In the genomic region with DNA sequence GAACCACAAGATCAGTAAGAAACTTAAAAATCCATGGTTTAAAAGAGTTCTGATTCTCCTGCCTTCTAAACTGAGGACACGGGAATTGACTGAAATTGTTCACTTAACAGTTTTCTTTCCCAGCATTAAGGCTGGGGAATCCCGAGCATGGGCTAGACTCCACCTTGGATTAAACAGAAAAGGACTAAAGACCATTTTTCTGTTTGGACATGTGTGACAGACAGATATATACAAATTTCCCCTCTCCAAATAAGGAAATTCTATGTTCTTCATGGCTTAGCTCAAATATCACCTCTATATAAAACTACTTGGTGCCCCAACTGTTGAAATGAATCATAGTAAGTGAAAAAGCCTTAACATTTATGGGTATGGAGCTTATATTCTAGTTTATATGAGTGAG, we compare ENCODE assay signal across 29 cellular contexts.
"Had no signal": no experiment of that assay in that cellular context is flagged by ENCODE, and none has a peak within 500 bp of the region (broad histone marks: within the 10 kb centered on the region; RNA-seq: fewer than 3 reads in every experiment).

No MANE protein-coding gene starts in this region.

- H3K9me3 Mint-ChIP-seq: stimulated activated effector memory CD8-positive, alpha-beta T cell treated with anti-CD3 and anti-CD28 coated beads, Interleukin-12 subunit alpha, Interleukin-12 subunit beta, amount 100 ng/mL, for 72 hours; stimulated activated memory B cell treated with anti-CD40 and anti-IgM and Interleukin-4, amounts not matched to agents 10 μg/mL and 1 μg/mL and 100 μg/mL, for 72 hours; stimulated activated naive B cell treated with anti-CD40 and anti-IgM and Interleukin-4, amounts not matched to agents 10 μg/mL and 1 μg/mL and 100 μg/mL, for 72 hours; stimulated activated naive CD8-positive, alpha-beta T cell treated with anti-CD3 and anti-CD28 coated beads, Interleukin-15, amount 100 ng/mL, for 72 hours; stimulated activated naive CD8-positive, alpha-beta T cell treated with anti-CD3 and anti-CD28 coated beads, Interleukin-15, Interleukin-2, amounts not matched to agents 100 ng/mL and 50 ng/mL, for 24 hours; type B pancreatic cell had no signal

- H3K4me1 Mint-ChIP-seq: stimulated activated effector memory CD8-positive, alpha-beta T cell treated with anti-CD3 and anti-CD28 coated beads, Interleukin-12 subunit alpha, Interleukin-12 subunit beta, amount 100 ng/mL, for 72 hours; stimulated activated memory B cell treated with anti-CD40 and anti-IgM and Interleukin-4, amounts not matched to agents 10 μg/mL and 1 μg/mL and 100 μg/mL, for 72 hours; stimulated activated naive B cell treated with anti-CD40 and anti-IgM and Interleukin-4, amounts not matched to agents 10 μg/mL and 1 μg/mL and 100 μg/mL, for 72 hours; stimulated activated naive CD8-positive, alpha-beta T cell treated with anti-CD3 and anti-CD28 coated beads, Interleukin-15, amount 100 ng/mL, for 72 hours had no signal

- H3K27ac ChIP-seq: stomach, suprapubic skin, testis, thoracic aorta, thyroid gland, tibial artery, tibial nerve, transverse colon, upper lobe of left lung, upper lobe of right lung, uterus, vagina had no signal

- H3K9me3 ChIP-seq: stomach, suprapubic skin, testis, thoracic aorta, thyroid gland, tibial artery, tibial nerve, transverse colon, upper lobe of left lung, upper lobe of right lung, uterus, vagina had no signal

- DNase-seq: stimulated activated CD4-positive, alpha-beta T cell treated with anti-CD3 and anti-CD28 coated beads, Interleukin-2, amount 100 ng/mL, for 48 hours; stimulated activated CD4-positive, alpha-beta T cell treated with anti-CD3 and anti-CD28 coated beads, Interleukin-4, amount 100 ng/mL, for 1 hour; stimulated activated CD4-positive, alpha-beta T cell treated with anti-CD3 and anti-CD28 coated beads, Interleukin-4, amount 100 ng/mL, for 24 hours; stimulated activated CD4-positive, alpha-beta T cell treated with anti-CD3 and anti-CD28 coated beads, Interleukin-4, amount 100 ng/mL, for 4 hours; stimulated activated CD8-positive, alpha-beta memory T cell treated with anti-CD3 and anti-CD28 coated beads, Interleukin-4, amount 100 ng/mL, for 48 hours; stimulated activated naive B cell treated with anti-CD40 and anti-IgM and Interleukin-4, amounts not matched to agents 10 μg/mL and 1 μg/mL and 100 μg/mL, for 72 hours; stimulated activated naive CD4-positive, alpha-beta T cell; stimulated activated naive CD4-positive, alpha-beta T cell treated with Interleukin-2 at 50 U/mL for 16 hours; stimulated activated naive CD8-positive, alpha-beta T cell treated with anti-CD3 and anti-CD28 coated beads, Interleukin-15, amount 100 ng/mL, for 72 hours; stimulated activated naive CD8-positive, alpha-beta T cell treated with anti-CD3 and anti-CD28 coated beads, Interleukin-15, Interleukin-2, amounts not matched to agents 100 U/mL and 50 U/mL, for 24 hours; stomach; substantia nigra; testis; tibial artery; transverse colon; trophoblast cell; upper lobe of left lung; upper lobe of right lung; uterus had no signal

- H3K36me3 Mint-ChIP-seq: stimulated activated effector memory CD8-positive, alpha-beta T cell treated with anti-CD3 and anti-CD28 coated beads, Interleukin-12 subunit alpha, Interleukin-12 subunit beta, amount 100 ng/mL, for 72 hours; stimulated activated memory B cell treated with anti-CD40 and anti-IgM and Interleukin-4, amounts not matched to agents 10 μg/mL and 1 μg/mL and 100 μg/mL, for 72 hours; stimulated activated naive B cell treated with anti-CD40 and anti-IgM and Interleukin-4, amounts not matched to agents 10 μg/mL and 1 μg/mL and 100 μg/mL, for 72 hours; type B pancreatic cell had no signal

- H3K27ac Mint-ChIP-seq: stimulated activated effector memory CD8-positive, alpha-beta T cell treated with anti-CD3 and anti-CD28 coated beads, Interleukin-12 subunit alpha, Interleukin-12 subunit beta, amount 100 ng/mL, for 72 hours; stimulated activated memory B cell treated with anti-CD40 and anti-IgM and Interleukin-4, amounts not matched to agents 10 μg/mL and 1 μg/mL and 100 μg/mL, for 72 hours; stimulated activated naive B cell treated with anti-CD40 and anti-IgM and Interleukin-4, amounts not matched to agents 10 μg/mL and 1 μg/mL and 100 μg/mL, for 72 hours; stimulated activated naive CD8-positive, alpha-beta T cell treated with anti-CD3 and anti-CD28 coated beads, Interleukin-15, Interleukin-2, amounts not matched to agents 100 ng/mL and 50 ng/mL, for 24 hours; type B pancreatic cell had no signal

- H3K27me3 Mint-ChIP-seq: stimulated activated naive CD8-positive, alpha-beta T cell treated with anti-CD3 and anti-CD28 coated beads, Interleukin-15, amount 100 ng/mL, for 72 hours; stimulated activated naive CD8-positive, alpha-beta T cell treated with anti-CD3 and anti-CD28 coated beads, Interleukin-15, Interleukin-2, amounts not matched to agents 100 ng/mL and 50 ng/mL, for 24 hours; type B pancreatic cell had no signal

- H3K4me1 ChIP-seq: suprapubic skin, testis, thyroid gland, tibial artery, tibial nerve, upper lobe of left lung, upper lobe of right lung, uterus, vagina had no signal

- H3K4me3 Mint-ChIP-seq: stimulated activated effector memory CD8-positive, alpha-beta T cell treated with anti-CD3 and anti-CD28 coated beads, Interleukin-12 subunit alpha, Interleukin-12 subunit beta, amount 100 ng/mL, for 72 hours; stimulated activated memory B cell treated with anti-CD40 and anti-IgM and Interleukin-4, amounts not matched to agents 10 μg/mL and 1 μg/mL and 100 μg/mL, for 72 hours; stimulated activated naive B cell treated with anti-CD40 and anti-IgM and Interleukin-4, amounts not matched to agents 10 μg/mL and 1 μg/mL and 100 μg/mL, for 72 hours; stimulated activated naive CD8-positive, alpha-beta T cell treated with anti-CD3 and anti-CD28 coated beads, Interleukin-15, amount 100 ng/mL, for 72 hours; stimulated activated naive CD8-positive, alpha-beta T cell treated with anti-CD3 and anti-CD28 coated beads, Interleukin-15, Interleukin-2, amounts not matched to agents 100 ng/mL and 50 ng/mL, for 24 hours; type B pancreatic cell had no signal

- H3K4me3 ChIP-seq: stomach, suprapubic skin, testis, thoracic aorta, thyroid gland, tibial artery, tibial nerve, transverse colon, upper lobe of left lung, upper lobe of right lung, uterus, vagina had no signal

- H3K27me3 ChIP-seq: stomach, suprapubic skin, testis, thyroid gland, tibial artery, tibial nerve, transverse colon, upper lobe of left lung, upper lobe of right lung, uterus, vagina had no signal

- H3K36me3 ChIP-seq: stomach, suprapubic skin, thoracic aorta, thyroid gland, tibial artery, tibial nerve, transverse colon, upper lobe of left lung, upper lobe of right lung, uterus, vagina had no signal

- ATAC-seq: stimulated activated effector memory CD8-positive, alpha-beta T cell treated with anti-CD3 and anti-CD28 coated beads, Interleukin-12 subunit alpha, Interleukin-12 subunit beta, amount 100 ng/mL, for 72 hours; stimulated activated memory B cell treated with anti-CD40 and anti-IgM and Interleukin-4, amounts not matched to agents 10 μg/mL and 1 μg/mL and 100 μg/mL, for 72 hours; stimulated activated naive B cell treated with anti-CD40 and anti-IgM and Interleukin-4, amounts not matched to agents 10 μg/mL and 1 μg/mL and 100 μg/mL, for 72 hours; stimulated activated naive CD8-positive, alpha-beta T cell treated with anti-CD3 and anti-CD28 coated beads, Interleukin-15, amount 100 ng/mL, for 72 hours; stimulated activated naive CD8-positive, alpha-beta T cell treated with anti-CD3 and anti-CD28 coated beads, Interleukin-15, Interleukin-2, amounts not matched to agents 100 U/mL and 50 U/mL, for 24 hours; upper lobe of right lung had no signal

- FAIRE-seq: urothelium cell line had no signal
